In the genomic region with DNA sequence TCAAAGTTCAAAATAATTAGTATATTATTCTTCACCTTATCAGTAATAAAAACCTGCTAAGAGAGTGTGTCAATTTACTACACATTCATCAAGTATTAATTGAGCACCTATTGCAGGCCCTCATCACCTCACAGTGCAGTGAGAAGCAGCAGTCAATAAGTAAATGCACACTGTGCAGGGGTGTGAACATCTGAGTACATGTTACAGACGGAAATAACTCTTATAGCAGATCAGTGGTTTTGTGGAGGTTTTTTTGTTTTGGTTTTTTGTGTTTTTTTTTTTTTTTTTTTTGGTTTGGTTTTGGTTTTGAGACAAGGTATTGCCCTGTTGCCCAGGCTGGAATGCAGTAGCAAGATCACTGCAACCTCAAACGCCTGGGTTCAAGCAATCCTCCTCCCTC, we compare ENCODE assay signal across 23 cellular contexts. TPM values are rescaled to one million over a fixed set of nuclear protein-coding genes. Genes with fewer than 3 reads are reported as not detected.
DNase-seq lines count a peak whose midpoint lies in the region; ATAC-seq, FAIRE-seq and TF ChIP-seq lines count a peak whose summit lies in the region.
"Had no signal": no experiment of that assay in that cellular context is flagged by ENCODE, and none has a peak within 500 bp of the region (broad histone marks: within the 10 kb centered on the region; RNA-seq: fewer than 3 reads in every experiment).

No MANE protein-coding gene starts in this region.

- no peak for DNase-seq in activated T-cell treated with anti-CD3 and anti-CD28 coated beads, Interleukin-2, amount 50 U/mL, for 4 hours
- no peak for DNase-seq in activated T-cell treated with anti-CD3 and anti-CD28 coated beads for 4 hours
- no peak for DNase-seq in IMR-90
- no peak for DNase-seq in GM12878 (ENCODE audit: low read depth, low spot score)
- DNase-seq in stimulated activated naive CD8-positive, alpha-beta T cell treated with anti-CD3 and anti-CD28 coated beads, Interleukin-15, amount 100 ng/mL, for 72 hours = no peak
- no peak for DNase-seq in LoVo (ENCODE audit: low spot score)
- DNase-seq in GM20000 (ENCODE audit: low spot score) = no peak
- DNase-seq: activated B cell treated with CpG ODN at 0.5 μM for 24 hours; activated CD8-positive, alpha-beta memory T cell treated with anti-CD3 and anti-CD28 coated beads, Interleukin-2, amount 50 U/mL, for 4 hours; foreskin keratinocyte; NCI-H1105; NCI-H2081 treated with DMSO at 0.1 percent for 48 hours; NCI-H510A; stimulated activated CD4-positive, alpha-beta T cell treated with anti-CD3 and anti-CD28 coated beads, Interleukin-4, amount 100 ng/mL, for 1 hour; T-helper 9 cell had no signal

- peak; percentile 81 for FAIRE-seq in GM12878 (lab: Jason Lieb, UNC)
- FAIRE-seq: HTR-8/SVneo had no signal

- H3K4me3 ChIP-seq in IMR-90 (ENCODE audit: insufficient read depth, low read depth, low read length) (no peak overlapping the region), GM12878 (no peak overlapping the region)
- H3K4me3 ChIP-seq: prostate gland, SK-N-MC, skin epidermis, suprapubic skin had no signal

- peak; percentile 38 for ATAC-seq in activated T-cell treated with anti-CD3 and anti-CD28 coated beads, Interleukin-2, amount 50 U/mL, for 4 hours
- no peak for ATAC-seq in IMR-90 (ENCODE audit: low read depth)
- peak; percentile 62; the same call in 2 of the 3 replicates for ATAC-seq in GM12878
- ATAC-seq in stimulated activated naive CD8-positive, alpha-beta T cell treated with anti-CD3 and anti-CD28 coated beads, Interleukin-15, amount 100 ng/mL, for 72 hours = peak; percentile 81
- ATAC-seq in HG02973 (IDR thresholded peaks at IDR 0.05; ENCODE audit: unreplicated experiment) = no peak
- ATAC-seq: foreskin keratinocyte had no signal

- no peak overlapping the region for H2BK120ac ChIP-seq in IMR-90 (ENCODE audit: low read depth, low read length)

- H3K18ac ChIP-seq in IMR-90 (ENCODE audit: low read depth, low read length) = no peak overlapping the region

- no peak overlapping the region for H2AK5ac ChIP-seq in IMR-90 (ENCODE audit: low read depth, low read length)

- H3K9me3 ChIP-seq in IMR-90 (ENCODE audit: control insufficient read depth, insufficient read depth, low read length) (no peaks in the 10 kb centered on the region), GM12878 (replicated peaks; ENCODE audit: control insufficient read depth, insufficient read depth, low read length) (no peaks in the 10 kb centered on the region)
- H3K9me3 ChIP-seq: prostate gland, suprapubic skin had no signal

- no peak overlapping the region for H2BK20ac ChIP-seq in IMR-90 (ENCODE audit: low read depth, low read length)

- no peak for TF ChIP-seq EP300 in GM12878 (IDR thresholded peaks at IDR 0.05; ENCODE audit: borderline replicate concordance in 1 of 2, control insufficient read depth in 1 of 2, low read depth in 2 of 2, low read length in 2 of 2)

- H3K27me3 Mint-ChIP-seq in activated T-cell treated with anti-CD3 and anti-CD28 coated beads, Interleukin-2, amount 50 U/mL, for 4 hours (ENCODE audit: low read depth) = no peaks in the 10 kb centered on the region
- H3K27me3 Mint-ChIP-seq in stimulated activated naive CD8-positive, alpha-beta T cell treated with anti-CD3 and anti-CD28 coated beads, Interleukin-15, amount 100 ng/mL, for 72 hours = no peaks in the 10 kb centered on the region
- H3K27me3 Mint-ChIP-seq: activated B cell treated with CpG ODN at 0.5 μM for 24 hours, memory B cell had no signal

- no peak overlapping the region for H3K4ac ChIP-seq in IMR-90 (ENCODE audit: low read depth, low read length)

- RAD21 ChIA-PET in GM12878 (lab: Charles Lee; ENCODE audit: unreplicated experiment) = interaction anchor here (0.6 to 1.6 kb wide), 3 partner anchors 35 to 504 kb away, joined by 3 to 4 read pairs (median 3); no protein-coding TSS in a partner anchor

- H4K8ac ChIP-seq in IMR-90 (ENCODE audit: low read depth in 2 of 2, low read length in 2 of 2) = no peak overlapping the region

- H3K36me3 ChIP-seq in IMR-90 (ENCODE audit: control insufficient read depth, insufficient read depth, low read length) = peaks cover 33% of the 10 kb centered on the region
- H3K36me3 ChIP-seq in GM12878 (ENCODE audit: control insufficient read depth in 2 of 2, insufficient read depth in 2 of 2, low read length in 1 of 2) = peaks cover 0 to 8% of the 10 kb centered on the region in 2 experiments; a peak in 2 of 4 replicates

- intact Hi-C loops in IMR-90 (cut with micrococcal nuclease) = no loop called here
- intact Hi-C loops in GM12878 (cut with micrococcal nuclease; ENCODE audit: unreplicated experiment) = no loop called here

- 0 out of 2 replicates have a peak overlapping the region, but pooled peaks have one; percentile 23 for H3K14ac ChIP-seq in IMR-90 (replicated peaks; ENCODE audit: low read depth, low read length)

- peaks cover 79% of the 10 kb centered on the region for H3K4me1 Mint-ChIP-seq in activated T-cell treated with anti-CD3 and anti-CD28 coated beads, Interleukin-2, amount 50 U/mL, for 4 hours (ENCODE audit: low read depth)
- peaks cover 82% of the 10 kb centered on the region for H3K4me1 Mint-ChIP-seq in stimulated activated naive CD8-positive, alpha-beta T cell treated with anti-CD3 and anti-CD28 coated beads, Interleukin-15, amount 100 ng/mL, for 72 hours

- BruUV-seq in IMR-90 (replicated peaks; lab: Mats Ljungman, UMichigan) (no TSS peak), GM12878 (replicated peaks; lab: Mats Ljungman, UMichigan) (no TSS peak)

- H3K79me1 ChIP-seq in IMR-90 (ENCODE audit: low read depth in 1 of 2, low read length in 2 of 2) = peaks cover 40 to 73% of the 10 kb centered on the region in 2 experiments

- H3K23ac ChIP-seq in IMR-90 (ENCODE audit: low read depth, low read length) = no peak overlapping the region

- H3K56ac ChIP-seq in IMR-90 (ENCODE audit: extremely low read depth, insufficient read depth, low read length) = no peak overlapping the region

- TF ChIP-seq POLR2A in IMR-90 (IDR thresholded peaks at IDR 0.05; ENCODE audit: low read depth, low read length) (no peak), GM12878 (IDR thresholded peaks at IDR 0.05; ENCODE audit: low read depth, low read length) (no peak)

- H2BK5ac ChIP-seq in IMR-90 (ENCODE audit: low read depth, low read length, poor library complexity, severe bottlenecking) = no peak overlapping the region

- peak overlapping the region in 1 of 2 donors; percentile 50 for H3K27ac Mint-ChIP-seq in stimulated activated naive CD8-positive, alpha-beta T cell treated with anti-CD3 and anti-CD28 coated beads, Interleukin-15, amount 100 ng/mL, for 72 hours
- H3K27ac Mint-ChIP-seq: activated B cell treated with CpG ODN at 0.5 μM for 24 hours, memory B cell had no signal

- H2AK9ac ChIP-seq in IMR-90 (replicated peaks; ENCODE audit: low read depth, low read length, poor library complexity) = no peak overlapping the region

- no peak overlapping the region for H3K4me2 ChIP-seq in IMR-90 (ENCODE audit: low read depth, low read length)
- H3K4me2 ChIP-seq in GM12878 (ENCODE audit: control insufficient read depth, insufficient read depth) = no peak overlapping the region

- H3K9me3 Mint-ChIP-seq in activated T-cell treated with anti-CD3 and anti-CD28 coated beads, Interleukin-2, amount 50 U/mL, for 4 hours = no peaks in the 10 kb centered on the region
- no peaks in the 10 kb centered on the region for H3K9me3 Mint-ChIP-seq in stimulated activated naive CD8-positive, alpha-beta T cell treated with anti-CD3 and anti-CD28 coated beads, Interleukin-15, amount 100 ng/mL, for 72 hours
- H3K9me3 Mint-ChIP-seq: activated B cell treated with CpG ODN at 0.5 μM for 24 hours, memory B cell had no signal

- H3K79me2 ChIP-seq in GM12878 (ENCODE audit: control insufficient read depth, insufficient read depth, low read length) = peaks cover 5% of the 10 kb centered on the region

- H3K9ac ChIP-seq in IMR-90 (ENCODE audit: low read depth, low read length) (no peak overlapping the region), GM12878 (ENCODE audit: control insufficient read depth, insufficient read depth, low read length) (no peak overlapping the region)

- no peak overlapping the region for H4K91ac ChIP-seq in IMR-90 (ENCODE audit: insufficient read depth, low read depth, low read length)

- no peak overlapping the region for H3K27ac ChIP-seq in IMR-90 (ENCODE audit: insufficient read depth, low read length)
- H3K27ac ChIP-seq in GM12878 (ENCODE audit: control insufficient read depth, insufficient read depth) = no peak overlapping the region
- H3K27ac ChIP-seq: foreskin keratinocyte, SK-N-MC had no signal

- in situ Hi-C loops in IMR-90 (cut with MboI; ENCODE audit: low sequenced_read_pairs) (no loop called here), GM12878 (cut with MboI) (no loop called here)

- TF ChIP-seq RAD21 in IMR-90 (IDR thresholded peaks at IDR 0.05; ENCODE audit: low read length) (no peak), GM12878 (IDR thresholded peaks at IDR 0.05; ENCODE audit: insufficient read depth, low read depth, low read length) (no peak)

- peaks cover 30% of the 10 kb centered on the region for H3K36me3 Mint-ChIP-seq in activated T-cell treated with anti-CD3 and anti-CD28 coated beads, Interleukin-2, amount 50 U/mL, for 4 hours (ENCODE audit: insufficient read depth)

- H3K4me3 Mint-ChIP-seq in activated T-cell treated with anti-CD3 and anti-CD28 coated beads, Interleukin-2, amount 50 U/mL, for 4 hours = peak overlapping the region; percentile 2
- peak overlapping the region in 1 of 2 donors; percentile 31 for H3K4me3 Mint-ChIP-seq in stimulated activated naive CD8-positive, alpha-beta T cell treated with anti-CD3 and anti-CD28 coated beads, Interleukin-15, amount 100 ng/mL, for 72 hours
- H3K4me3 Mint-ChIP-seq: activated B cell treated with CpG ODN at 0.5 μM for 24 hours, memory B cell had no signal

- no CpG with 5 or more reads among the region's 2 CpGs for WGBS in IMR-90 (ENCODE audit: extremely low coverage in 2 of 2, insufficient read length in 1 of 2), 2 experiments
- WGBS in GM12878 (ENCODE audit: insufficient coverage, insufficient replicate concordance, low lambda C conversion rate, missing lambda C conversion rate) = 48% methylated on average over 2 of the region's 2 CpGs

- CTCF ChIA-PET in IMR-90 (lab: Yijun Ruan, JAX) (no interaction called here), GM12878 (lab: Yijun Ruan, JAX) (interaction anchor here (0.9 to 2.3 kb wide), 2 partner anchors 505 to 555 kb away, joined by 3 to 7 read pairs; no protein-coding TSS in a partner anchor)

- SMC1A ChIA-PET in GM12878 (lab: Charles Lee; ENCODE audit: uncharacterized antibody, unreplicated experiment) = interaction anchor here (1.2 kb wide), 1 partner anchor 9 kb away, joined by 5 read pairs; no protein-coding TSS in a partner anchor

- peaks cover 65% of the 10 kb centered on the region for H4K20me1 ChIP-seq in IMR-90 (ENCODE audit: insufficient read depth, low read length)
- H4K20me1 ChIP-seq in GM12878 (ENCODE audit: control insufficient read depth, insufficient read depth) = no peaks in the 10 kb centered on the region

- H2AFZ ChIP-seq in IMR-90 (replicated peaks; ENCODE audit: low read length, poor library complexity) = no peak overlapping the region
- no peak overlapping the region for H2AFZ ChIP-seq in GM12878 (ENCODE audit: control insufficient read depth, low read depth, low read length)

- H3K27me3 ChIP-seq in IMR-90 (ENCODE audit: control insufficient read depth, insufficient read depth, low read length) = no peaks in the 10 kb centered on the region
- H3K27me3 ChIP-seq in GM12878 (replicated peaks in 1 of 2; ENCODE audit: control insufficient read depth in 2 of 2, insufficient read depth in 2 of 2, low read length in 1 of 2) = no peaks in the 10 kb centered on the region; a peak in 1 of 4 replicates
- H3K27me3 ChIP-seq: dorsolateral prefrontal cortex, foreskin keratinocyte, suprapubic skin had no signal

- dilution Hi-C loops in IMR-90 (cut with HindIII; ENCODE audit: low sequenced_read_pairs, unreplicated experiment) = no loop called here

- H4K5ac ChIP-seq in IMR-90 (ENCODE audit: low read depth, low read length) = no peak overlapping the region

- no peak overlapping the region for H2BK15ac ChIP-seq in IMR-90 (ENCODE audit: low read depth, low read length)

- no peak for TF ChIP-seq CTCF in IMR-90 (conservative IDR thresholded peaks at IDR 0.05; ENCODE audit: low read depth, low read length)
- TF ChIP-seq CTCF in GM12878 (IDR thresholded peaks at IDR 0.05 in 2 of 3, conservative IDR thresholded peaks at IDR 0.05 in 1 of 3; ENCODE audit: control insufficient read depth in 2 of 3, extremely low read depth in 1 of 3, insufficient read depth in 1 of 3, low read depth in 3 of 3, low read length in 3 of 3) = no peak
- no peak for TF ChIP-seq CTCF in GM20000 (IDR thresholded peaks at IDR 0.05; ENCODE audit: extremely low read depth, missing control alignments)

- POLR2A ChIA-PET in IMR-90 (lab: Charles Lee; ENCODE audit: unreplicated experiment) (no interaction called here), GM12878 (lab: Charles Lee) (interaction anchor here (0.5 to 0.9 kb wide), 3 partner anchors 25 to 386 kb away, joined by 3 to 9 read pairs (median 3); no protein-coding TSS in a partner anchor)

- peaks cover 24% of the 10 kb centered on the region for H3K9me1 ChIP-seq in IMR-90 (ENCODE audit: insufficient read depth, low read length)

- H3K4me1 ChIP-seq in IMR-90 (ENCODE audit: control insufficient read depth, insufficient read depth, low read length) (peaks cover 8% of the 10 kb centered on the region), GM12878 (ENCODE audit: control insufficient read depth, insufficient read depth, low read length) (no peaks in the 10 kb centered on the region)
- H3K4me1 ChIP-seq: prostate gland had no signal

RNA-seq across cellular contexts. Expression of a gene that starts 20.3 kb away (rescaled TPM):
- 10 to 100 TPM in 2 of 3 donors, 1 to 10 TPM in 1; 9.9 to 12.6 (median 10.9) TPM for total RNA-seq in activated T-cell treated with anti-CD3 and anti-CD28 coated beads, Interleukin-2, amount 50 U/mL, for 4 hours
- total RNA-seq in IMR-90 (2012; rRNA removed) = 8.2 and 9.4 TPM in 2 replicates
- 11.6 and 12.6 TPM in 2 replicates for polyA plus RNA-seq in IMR-90 (2012; rRNA removed)
- polyA plus RNA-seq in IMR-90 (2012; cell fraction: cytosol; rRNA removed) = 5.3 and 7.2 TPM in 2 replicates
- 8.7 and 26.7 TPM in 2 replicates for polyA plus RNA-seq in IMR-90 (2012; cell fraction: nucleus; rRNA removed; ENCODE audit: low replicate concordance)
- total RNA-seq in GM12878 (2013; cell fraction: nucleolus; rRNA removed) = 9.0 and 9.1 TPM in 2 replicates
- total RNA-seq in GM12878 (2014; rRNA removed) = 2.2 and 2.3 TPM in 2 replicates
- total RNA-seq in GM12878 (2014; rRNA removed; fragmentation: Illumina TruSeq; extraction: Trizol) = 1.9 and 2.6 TPM in 2 replicates
- 5.7 and 5.8 TPM in 2 replicates for total RNA-seq in GM12878 (2021)
- polyA plus RNA-seq in GM12878 (2011; ENCODE audit: low read depth) = 11.5 TPM
- 4.1 and 4.7 TPM in 2 replicates for polyA plus RNA-seq in GM12878 (2011; rRNA removed)
- polyA plus RNA-seq in GM12878 (2011; cell fraction: cytosol; rRNA removed) = 3.3 TPM in 2 replicates
- polyA plus RNA-seq in GM12878 (2011; cell fraction: nucleus; rRNA removed) = 5.8 and 6.0 TPM in 2 replicates
- polyA plus RNA-seq in GM12878 (2012) = 15.4 and 15.8 TPM in 2 replicates
- 4.1 and 4.9 TPM in 2 replicates for polyA plus RNA-seq in GM12878 (2014; fragmentation: Illumina TruSeq; extraction: Trizol)
- 1 to 10 TPM; 1.4 to 1.5 TPM for polyA plus RNA-seq in GM12878 (2014; fragmentation: Nextera tagmentation; extraction: Ambion mirVana)
- polyA plus RNA-seq in GM12878 (2014; rRNA removed) = 2.4 TPM in 2 replicates
- 1 to 10 TPM; 1.4 to 1.7 TPM for polyA plus RNA-seq in GM12878 (2016; fragmentation: Nextera tagmentation; extraction: Ambion mirVana)
- polyA minus RNA-seq in GM12878 (2011; rRNA and poly(A)+ RNA removed) = 7.2 and 9.9 TPM in 2 replicates
- polyA minus RNA-seq in GM12878 (2011; cell fraction: cytosol; rRNA and poly(A)+ RNA removed) = 2.8 and 3.8 TPM in 2 replicates
- 12.6 and 20.4 TPM in 2 replicates for polyA minus RNA-seq in GM12878 (2011; cell fraction: nucleus; rRNA and poly(A)+ RNA removed)

Comparison
In these comparisons a context has a peak if more than half of its experiments do, and no peak if none do; other contexts are left out.
1. ATAC-seq: peak in activated T-cell treated with anti-CD3 and anti-CD28 coated beads, Interleukin-2, amount 50 U/mL, for 4 hours (2 of 2), GM12878 (single experiment) and stimulated activated naive CD8-positive, alpha-beta T cell treated with anti-CD3 and anti-CD28 coated beads, Interleukin-15, amount 100 ng/mL, for 72 hours (single experiment); none in IMR-90 (single experiment) and HG02973 (single experiment).